1 cellular context compared by ENCODE assay signal in the genomic region with DNA sequence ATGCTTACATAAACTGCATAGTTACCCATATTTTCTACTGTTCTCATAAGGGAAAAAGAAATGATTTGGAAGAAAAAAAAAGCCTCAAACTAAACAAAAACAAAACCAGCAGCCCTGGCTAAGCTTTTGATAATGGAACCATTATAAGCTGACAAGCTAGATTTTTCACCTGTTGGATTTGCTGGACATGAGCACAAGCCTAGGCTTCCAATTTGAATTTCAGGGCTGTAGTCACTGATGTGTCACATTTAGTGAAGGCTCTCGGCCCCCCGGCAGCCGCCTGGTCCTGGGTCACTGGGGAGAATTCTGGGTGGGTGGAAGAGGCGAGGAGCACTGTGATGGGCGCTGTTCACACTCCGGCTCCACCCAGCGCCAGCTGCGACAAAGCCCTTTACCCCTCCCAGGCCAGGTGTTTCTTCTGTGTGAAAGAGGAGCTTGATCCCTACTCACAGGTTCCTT.
TF ChIP-seq lines count a peak whose summit lies in the region.

No MANE protein-coding gene starts in this region.

TF ChIP-seq in WTC11, 78 proteins besides CTCF, POLR2A, EP300 and RAD21 (continued from another document):
- TF ChIP-seq, protein P1, sequence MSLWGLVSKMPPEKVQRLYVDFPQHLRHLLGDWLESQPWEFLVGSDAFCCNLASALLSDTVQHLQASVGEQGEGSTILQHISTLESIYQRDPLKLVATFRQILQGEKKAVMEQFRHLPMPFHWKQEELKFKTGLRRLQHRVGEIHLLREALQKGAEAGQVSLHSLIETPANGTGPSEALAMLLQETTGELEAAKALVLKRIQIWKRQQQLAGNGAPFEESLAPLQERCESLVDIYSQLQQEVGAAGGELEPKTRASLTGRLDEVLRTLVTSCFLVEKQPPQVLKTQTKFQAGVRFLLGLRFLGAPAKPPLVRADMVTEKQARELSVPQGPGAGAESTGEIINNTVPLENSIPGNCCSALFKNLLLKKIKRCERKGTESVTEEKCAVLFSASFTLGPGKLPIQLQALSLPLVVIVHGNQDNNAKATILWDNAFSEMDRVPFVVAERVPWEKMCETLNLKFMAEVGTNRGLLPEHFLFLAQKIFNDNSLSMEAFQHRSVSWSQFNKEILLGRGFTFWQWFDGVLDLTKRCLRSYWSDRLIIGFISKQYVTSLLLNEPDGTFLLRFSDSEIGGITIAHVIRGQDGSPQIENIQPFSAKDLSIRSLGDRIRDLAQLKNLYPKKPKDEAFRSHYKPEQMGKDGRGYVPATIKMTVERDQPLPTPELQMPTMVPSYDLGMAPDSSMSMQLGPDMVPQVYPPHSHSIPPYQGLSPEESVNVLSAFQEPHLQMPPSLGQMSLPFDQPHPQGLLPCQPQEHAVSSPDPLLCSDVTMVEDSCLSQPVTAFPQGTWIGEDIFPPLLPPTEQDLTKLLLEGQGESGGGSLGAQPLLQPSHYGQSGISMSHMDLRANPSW (CRISPR knock-in tag; conservative IDR thresholded peaks at IDR 0.05; ENCODE audit: low read depth): no peak
- TF ChIP-seq, protein P2, sequence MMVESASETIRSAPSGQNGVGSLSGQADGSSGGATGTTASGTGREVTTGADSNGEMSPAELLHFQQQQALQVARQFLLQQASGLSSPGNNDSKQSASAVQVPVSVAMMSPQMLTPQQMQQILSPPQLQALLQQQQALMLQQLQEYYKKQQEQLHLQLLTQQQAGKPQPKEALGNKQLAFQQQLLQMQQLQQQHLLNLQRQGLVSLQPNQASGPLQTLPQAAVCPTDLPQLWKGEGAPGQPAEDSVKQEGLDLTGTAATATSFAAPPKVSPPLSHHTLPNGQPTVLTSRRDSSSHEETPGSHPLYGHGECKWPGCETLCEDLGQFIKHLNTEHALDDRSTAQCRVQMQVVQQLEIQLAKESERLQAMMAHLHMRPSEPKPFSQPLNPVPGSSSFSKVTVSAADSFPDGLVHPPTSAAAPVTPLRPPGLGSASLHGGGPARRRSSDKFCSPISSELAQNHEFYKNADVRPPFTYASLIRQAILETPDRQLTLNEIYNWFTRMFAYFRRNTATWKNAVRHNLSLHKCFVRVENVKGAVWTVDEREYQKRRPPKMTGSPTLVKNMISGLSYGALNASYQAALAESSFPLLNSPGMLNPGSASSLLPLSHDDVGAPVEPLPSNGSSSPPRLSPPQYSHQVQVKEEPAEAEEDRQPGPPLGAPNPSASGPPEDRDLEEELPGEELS (CRISPR knock-in tag; IDR thresholded peaks at IDR 0.05): no peak
- TF ChIP-seq NFATC4 (CRISPR knock-in tag; IDR thresholded peaks at IDR 0.05) (no peak), SMAD3 (CRISPR knock-in tag; IDR thresholded peaks at IDR 0.05; ENCODE audit: borderline replicate concordance) (no peak), ZNF671 (CRISPR knock-in tag; IDR thresholded peaks at IDR 0.05) (no peak), TEAD4 (CRISPR knock-in tag; IDR thresholded peaks at IDR 0.05) (no peak), FOXJ3 (CRISPR knock-in tag; IDR thresholded peaks at IDR 0.05; ENCODE audit: borderline replicate concordance) (no peak), GABPB1 (CRISPR knock-in tag; IDR thresholded peaks at IDR 0.05) (no peak)
- TF ChIP-seq, protein P3, sequence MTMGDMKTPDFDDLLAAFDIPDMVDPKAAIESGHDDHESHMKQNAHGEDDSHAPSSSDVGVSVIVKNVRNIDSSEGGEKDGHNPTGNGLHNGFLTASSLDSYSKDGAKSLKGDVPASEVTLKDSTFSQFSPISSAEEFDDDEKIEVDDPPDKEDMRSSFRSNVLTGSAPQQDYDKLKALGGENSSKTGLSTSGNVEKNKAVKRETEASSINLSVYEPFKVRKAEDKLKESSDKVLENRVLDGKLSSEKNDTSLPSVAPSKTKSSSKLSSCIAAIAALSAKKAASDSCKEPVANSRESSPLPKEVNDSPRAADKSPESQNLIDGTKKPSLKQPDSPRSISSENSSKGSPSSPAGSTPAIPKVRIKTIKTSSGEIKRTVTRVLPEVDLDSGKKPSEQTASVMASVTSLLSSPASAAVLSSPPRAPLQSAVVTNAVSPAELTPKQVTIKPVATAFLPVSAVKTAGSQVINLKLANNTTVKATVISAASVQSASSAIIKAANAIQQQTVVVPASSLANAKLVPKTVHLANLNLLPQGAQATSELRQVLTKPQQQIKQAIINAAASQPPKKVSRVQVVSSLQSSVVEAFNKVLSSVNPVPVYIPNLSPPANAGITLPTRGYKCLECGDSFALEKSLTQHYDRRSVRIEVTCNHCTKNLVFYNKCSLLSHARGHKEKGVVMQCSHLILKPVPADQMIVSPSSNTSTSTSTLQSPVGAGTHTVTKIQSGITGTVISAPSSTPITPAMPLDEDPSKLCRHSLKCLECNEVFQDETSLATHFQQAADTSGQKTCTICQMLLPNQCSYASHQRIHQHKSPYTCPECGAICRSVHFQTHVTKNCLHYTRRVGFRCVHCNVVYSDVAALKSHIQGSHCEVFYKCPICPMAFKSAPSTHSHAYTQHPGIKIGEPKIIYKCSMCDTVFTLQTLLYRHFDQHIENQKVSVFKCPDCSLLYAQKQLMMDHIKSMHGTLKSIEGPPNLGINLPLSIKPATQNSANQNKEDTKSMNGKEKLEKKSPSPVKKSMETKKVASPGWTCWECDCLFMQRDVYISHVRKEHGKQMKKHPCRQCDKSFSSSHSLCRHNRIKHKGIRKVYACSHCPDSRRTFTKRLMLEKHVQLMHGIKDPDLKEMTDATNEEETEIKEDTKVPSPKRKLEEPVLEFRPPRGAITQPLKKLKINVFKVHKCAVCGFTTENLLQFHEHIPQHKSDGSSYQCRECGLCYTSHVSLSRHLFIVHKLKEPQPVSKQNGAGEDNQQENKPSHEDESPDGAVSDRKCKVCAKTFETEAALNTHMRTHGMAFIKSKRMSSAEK (CRISPR knock-in tag; IDR thresholded peaks at IDR 0.05; ENCODE audit: borderline replicate concordance): no peak
- TF ChIP-seq, protein P4, sequence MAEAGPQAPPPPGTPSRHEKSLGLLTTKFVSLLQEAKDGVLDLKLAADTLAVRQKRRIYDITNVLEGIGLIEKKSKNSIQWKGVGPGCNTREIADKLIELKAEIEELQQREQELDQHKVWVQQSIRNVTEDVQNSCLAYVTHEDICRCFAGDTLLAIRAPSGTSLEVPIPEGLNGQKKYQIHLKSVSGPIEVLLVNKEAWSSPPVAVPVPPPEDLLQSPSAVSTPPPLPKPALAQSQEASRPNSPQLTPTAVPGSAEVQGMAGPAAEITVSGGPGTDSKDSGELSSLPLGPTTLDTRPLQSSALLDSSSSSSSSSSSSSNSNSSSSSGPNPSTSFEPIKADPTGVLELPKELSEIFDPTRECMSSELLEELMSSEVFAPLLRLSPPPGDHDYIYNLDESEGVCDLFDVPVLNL (CRISPR knock-in tag; IDR thresholded peaks at IDR 0.05; ENCODE audit: borderline replicate concordance, low read depth): no peak
